In the genomic region with DNA sequence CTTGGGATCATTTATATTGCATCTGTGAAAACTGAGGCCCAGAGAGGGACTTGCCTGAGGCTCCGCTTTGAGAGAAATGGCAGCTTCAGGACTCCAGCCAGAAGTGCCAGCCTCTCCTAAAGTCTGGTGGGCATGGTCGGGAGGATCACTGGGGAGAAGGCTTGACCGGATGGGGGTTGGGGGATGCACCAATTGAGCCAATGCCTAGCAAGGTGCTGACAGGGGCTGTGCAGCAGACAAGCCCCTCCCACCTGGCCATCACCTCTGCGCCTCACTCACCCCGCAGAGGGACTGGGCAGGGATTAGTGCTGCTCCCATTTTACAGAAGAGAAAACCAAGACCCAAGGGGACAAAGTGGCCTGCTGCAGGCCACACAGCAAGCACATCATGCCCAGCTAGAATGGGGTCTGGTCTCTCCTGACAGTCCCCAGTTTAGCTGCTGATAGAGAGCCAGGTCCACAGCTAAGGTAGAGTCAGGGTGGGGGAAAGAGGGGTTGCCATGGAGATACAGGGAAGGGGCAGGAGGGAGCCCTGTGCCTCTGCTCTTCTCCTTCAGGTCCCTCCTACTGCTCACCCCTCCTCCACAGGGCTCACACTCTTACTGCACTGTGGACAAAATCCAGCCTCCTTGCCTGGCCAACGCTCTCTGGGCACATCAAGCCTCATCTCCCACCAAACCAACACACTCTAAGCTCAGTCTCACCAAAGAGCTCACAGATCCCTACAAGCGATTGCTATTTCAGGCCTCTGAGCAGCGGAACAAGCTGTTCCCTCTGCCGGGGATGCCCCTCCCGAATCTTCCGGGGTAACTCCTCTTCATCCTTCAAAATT, we compare ENCODE assay signal across 1 cellular context.
TF ChIP-seq lines count a peak whose summit lies in the region.

No MANE protein-coding gene starts in this region.

TF ChIP-seq in GM23338, 12 proteins besides CTCF, POLR2A, EP300 and RAD21 (continued from another document):
- TF ChIP-seq EZH2phosphoT487 (IDR thresholded peaks at IDR 0.05; ENCODE audit: unreplicated experiment): no peak
- TF ChIP-seq, protein P1, sequence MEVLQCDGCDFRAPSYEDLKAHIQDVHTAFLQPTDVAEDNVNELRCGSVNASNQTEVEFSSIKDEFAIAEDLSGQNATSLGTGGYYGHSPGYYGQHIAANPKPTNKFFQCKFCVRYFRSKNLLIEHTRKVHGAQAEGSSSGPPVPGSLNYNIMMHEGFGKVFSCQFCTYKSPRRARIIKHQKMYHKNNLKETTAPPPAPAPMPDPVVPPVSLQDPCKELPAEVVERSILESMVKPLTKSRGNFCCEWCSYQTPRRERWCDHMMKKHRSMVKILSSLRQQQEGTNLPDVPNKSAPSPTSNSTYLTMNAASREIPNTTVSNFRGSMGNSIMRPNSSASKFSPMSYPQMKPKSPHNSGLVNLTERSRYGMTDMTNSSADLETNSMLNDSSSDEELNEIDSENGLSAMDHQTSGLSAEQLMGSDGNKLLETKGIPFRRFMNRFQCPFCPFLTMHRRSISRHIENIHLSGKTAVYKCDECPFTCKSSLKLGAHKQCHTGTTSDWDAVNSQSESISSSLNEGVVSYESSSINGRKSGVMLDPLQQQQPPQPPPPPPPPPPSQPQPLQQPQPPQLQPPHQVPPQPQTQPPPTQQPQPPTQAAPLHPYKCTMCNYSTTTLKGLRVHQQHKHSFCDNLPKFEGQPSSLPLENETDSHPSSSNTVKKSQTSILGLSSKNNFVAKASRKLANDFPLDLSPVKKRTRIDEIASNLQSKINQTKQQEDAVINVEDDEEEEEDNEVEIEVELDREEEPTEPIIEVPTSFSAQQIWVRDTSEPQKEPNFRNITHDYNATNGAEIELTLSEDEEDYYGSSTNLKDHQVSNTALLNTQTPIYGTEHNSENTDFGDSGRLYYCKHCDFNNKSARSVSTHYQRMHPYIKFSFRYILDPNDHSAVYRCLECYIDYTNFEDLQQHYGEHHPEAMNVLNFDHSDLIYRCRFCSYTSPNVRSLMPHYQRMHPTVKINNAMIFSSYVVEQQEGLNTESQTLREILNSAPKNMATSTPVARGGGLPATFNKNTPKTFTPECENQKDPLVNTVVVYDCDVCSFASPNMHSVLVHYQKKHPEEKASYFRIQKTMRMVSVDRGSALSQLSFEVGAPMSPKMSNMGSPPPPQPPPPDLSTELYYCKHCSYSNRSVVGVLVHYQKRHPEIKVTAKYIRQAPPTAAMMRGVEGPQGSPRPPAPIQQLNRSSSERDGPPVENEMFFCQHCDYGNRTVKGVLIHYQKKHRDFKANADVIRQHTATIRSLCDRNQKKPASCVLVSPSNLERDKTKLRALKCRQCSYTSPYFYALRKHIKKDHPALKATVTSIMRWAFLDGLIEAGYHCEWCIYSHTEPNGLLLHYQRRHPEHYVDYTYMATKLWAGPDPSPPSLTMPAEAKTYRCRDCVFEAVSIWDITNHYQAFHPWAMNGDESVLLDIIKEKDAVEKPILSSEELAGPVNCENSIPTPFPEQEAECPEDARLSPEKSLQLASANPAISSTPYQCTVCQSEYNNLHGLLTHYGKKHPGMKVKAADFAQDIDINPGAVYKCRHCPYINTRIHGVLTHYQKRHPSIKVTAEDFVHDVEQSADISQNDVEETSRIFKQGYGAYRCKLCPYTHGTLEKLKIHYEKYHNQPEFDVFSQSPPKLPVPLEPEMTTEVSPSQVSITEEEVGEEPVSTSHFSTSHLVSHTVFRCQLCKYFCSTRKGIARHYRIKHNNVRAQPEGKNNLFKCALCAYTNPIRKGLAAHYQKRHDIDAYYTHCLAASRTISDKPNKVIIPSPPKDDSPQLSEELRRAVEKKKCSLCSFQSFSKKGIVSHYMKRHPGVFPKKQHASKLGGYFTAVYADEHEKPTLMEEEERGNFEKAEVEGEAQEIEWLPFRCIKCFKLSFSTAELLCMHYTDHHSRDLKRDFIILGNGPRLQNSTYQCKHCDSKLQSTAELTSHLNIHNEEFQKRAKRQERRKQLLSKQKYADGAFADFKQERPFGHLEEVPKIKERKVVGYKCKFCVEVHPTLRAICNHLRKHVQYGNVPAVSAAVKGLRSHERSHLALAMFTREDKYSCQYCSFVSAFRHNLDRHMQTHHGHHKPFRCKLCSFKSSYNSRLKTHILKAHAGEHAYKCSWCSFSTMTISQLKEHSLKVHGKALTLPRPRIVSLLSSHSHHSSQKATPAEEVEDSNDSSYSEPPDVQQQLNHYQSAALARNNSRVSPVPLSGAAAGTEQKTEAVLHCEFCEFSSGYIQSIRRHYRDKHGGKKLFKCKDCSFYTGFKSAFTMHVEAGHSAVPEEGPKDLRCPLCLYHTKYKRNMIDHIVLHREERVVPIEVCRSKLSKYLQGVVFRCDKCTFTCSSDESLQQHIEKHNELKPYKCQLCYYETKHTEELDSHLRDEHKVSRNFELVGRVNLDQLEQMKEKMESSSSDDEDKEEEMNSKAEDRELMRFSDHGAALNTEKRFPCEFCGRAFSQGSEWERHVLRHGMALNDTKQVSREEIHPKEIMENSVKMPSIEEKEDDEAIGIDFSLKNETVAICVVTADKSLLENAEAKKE (CRISPR knock-in tag; IDR thresholded peaks at IDR 0.05): no peak
- no peak for TF ChIP-seq JUNB (IDR thresholded peaks at IDR 0.05; ENCODE audit: unreplicated experiment)
- TF ChIP-seq, protein P2, sequence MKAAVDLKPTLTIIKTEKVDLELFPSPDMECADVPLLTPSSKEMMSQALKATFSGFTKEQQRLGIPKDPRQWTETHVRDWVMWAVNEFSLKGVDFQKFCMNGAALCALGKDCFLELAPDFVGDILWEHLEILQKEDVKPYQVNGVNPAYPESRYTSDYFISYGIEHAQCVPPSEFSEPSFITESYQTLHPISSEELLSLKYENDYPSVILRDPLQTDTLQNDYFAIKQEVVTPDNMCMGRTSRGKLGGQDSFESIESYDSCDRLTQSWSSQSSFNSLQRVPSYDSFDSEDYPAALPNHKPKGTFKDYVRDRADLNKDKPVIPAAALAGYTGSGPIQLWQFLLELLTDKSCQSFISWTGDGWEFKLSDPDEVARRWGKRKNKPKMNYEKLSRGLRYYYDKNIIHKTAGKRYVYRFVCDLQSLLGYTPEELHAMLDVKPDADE (IDR thresholded peaks at IDR 0.05): no peak
- no peak for TF ChIP-seq POLR2AphosphoS5 (IDR thresholded peaks at IDR 0.05; ENCODE audit: low read depth)
